ENCODE assay signal across 9 cellular contexts in the genomic region with DNA sequence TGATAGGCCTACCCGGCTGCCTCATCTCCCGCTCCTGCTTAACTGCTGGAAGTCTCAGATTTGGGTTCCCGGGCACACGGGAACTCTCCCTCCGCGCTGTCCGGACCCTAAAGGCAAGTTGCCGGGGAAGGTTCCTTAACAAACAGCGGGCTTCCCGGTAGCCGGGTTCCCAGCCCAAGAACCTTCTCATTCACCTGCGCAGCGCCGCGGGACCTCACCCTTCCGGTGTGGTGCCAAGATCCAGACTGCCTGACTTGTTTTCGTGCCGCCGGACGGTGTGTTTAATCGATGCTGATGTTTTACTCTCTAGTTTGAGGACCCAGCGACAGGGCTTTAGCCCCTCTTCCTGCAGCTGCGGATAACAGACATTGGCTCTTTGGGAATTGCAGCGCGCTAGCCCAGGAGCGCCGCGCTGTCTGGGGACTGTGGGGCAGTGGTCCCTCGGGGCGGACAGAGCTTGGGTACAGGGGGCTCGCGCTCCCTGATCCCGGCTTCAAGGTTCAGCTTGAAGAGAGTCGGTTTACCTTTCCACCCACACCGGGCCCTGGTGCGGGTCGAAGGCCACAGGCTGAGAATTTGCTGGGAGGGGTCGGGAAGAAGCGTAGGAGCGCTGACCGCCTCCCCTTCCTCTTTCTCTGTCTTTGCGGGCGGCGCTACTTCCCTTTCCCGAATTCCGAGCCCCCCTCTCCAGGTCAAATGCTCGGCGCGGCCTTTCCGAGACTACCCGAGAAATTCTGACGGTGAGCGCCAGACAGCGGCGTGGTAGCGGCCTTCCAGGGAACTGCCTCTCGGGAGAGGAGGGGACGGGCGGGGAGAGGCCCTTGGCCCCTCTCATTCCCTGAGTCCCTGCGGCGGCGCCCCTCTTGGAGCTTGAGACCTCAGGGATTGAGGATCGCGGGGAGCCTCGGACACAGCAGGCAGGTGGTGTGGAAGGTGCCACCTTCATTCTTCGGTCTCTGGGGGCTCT. TPM values are rescaled to one million over a fixed set of nuclear protein-coding genes. Genes with fewer than 3 reads are reported as not detected.
DNase-seq lines count a peak whose midpoint lies in the region; ATAC-seq and TF ChIP-seq lines count a peak whose summit lies in the region.
"Had no signal": no experiment of that assay in that cellular context is flagged by ENCODE, and none has a peak within 500 bp of the region (broad histone marks: within the 10 kb centered on the region; RNA-seq: fewer than 3 reads in every experiment).

No MANE protein-coding gene starts in this region.

- H3K4me3 Mint-ChIP-seq in H9 = peak overlapping the region; percentile 88
- H3K4me3 Mint-ChIP-seq in activated naive CD8-positive, alpha-beta T cell treated with anti-CD3 and anti-CD28 coated beads, Interleukin-2, amount 10 ng/mL, durations not matched to agents 7 days and 5 days = peak overlapping the region; percentile 67

- TF ChIP-seq POLR2A in gastrocnemius medialis (IDR thresholded peaks at IDR 0.05) = no peak
- no peak for TF ChIP-seq POLR2A in ovary (IDR thresholded peaks at IDR 0.05)
- TF ChIP-seq POLR2A in GM18505 (IDR thresholded peaks at IDR 0.05; ENCODE audit: borderline replicate concordance, extremely low read depth, insufficient read depth, insufficient read length) = no peak

- H3K27ac Mint-ChIP-seq in H9 = no peak overlapping the region
- H3K27ac Mint-ChIP-seq in activated naive CD8-positive, alpha-beta T cell treated with anti-CD3 and anti-CD28 coated beads, Interleukin-2, amount 10 ng/mL, durations not matched to agents 7 days and 5 days = no peak overlapping the region

- TF ChIP-seq CTCF in H9 (conservative IDR thresholded peaks at IDR 0.05) = peak; percentile 23; the same call in 1 of the 3 replicates
- no peak for TF ChIP-seq CTCF in gastrocnemius medialis (IDR thresholded peaks at IDR 0.05 in 4 of 5, conservative IDR thresholded peaks at IDR 0.05 in 1 of 5)
- no peak for TF ChIP-seq CTCF in ovary (IDR thresholded peaks at IDR 0.05)

- H3K27me3 Mint-ChIP-seq in H9 (ENCODE audit: low read depth) = peaks cover 68% of the 10 kb centered on the region
- H3K27me3 Mint-ChIP-seq in activated naive CD8-positive, alpha-beta T cell treated with anti-CD3 and anti-CD28 coated beads, Interleukin-2, amount 10 ng/mL, durations not matched to agents 7 days and 5 days = peaks cover 47% of the 10 kb centered on the region

- no CpG with 5 or more reads among the region's 66 CpGs for WGBS in H9 (ENCODE audit: extremely low coverage, insufficient read length, low lambda C conversion rate)
- WGBS in ovary, 3 donors = 2 to 3% (median 2%) methylated on average over 66 of the region's 66 CpGs

- intact Hi-C loops in gastrocnemius medialis (cut with DNase I; ENCODE audit: low total_unique reads) (no loop called here), ovary (cut with DNase I) (no loop called here)

- H2AK5ac ChIP-seq in H9 (ENCODE audit: insufficient read length, low read length) = no peak overlapping the region

- peaks cover 0 to 1% (median 0%) of the 10 kb centered on the region in 3 experiments; a peak in 1 of 7 replicates for H3K36me3 Mint-ChIP-seq in H9 (ENCODE audit: insufficient read depth in 1 of 3, low read depth in 3 of 3)
- H3K36me3 Mint-ChIP-seq in activated naive CD8-positive, alpha-beta T cell treated with anti-CD3 and anti-CD28 coated beads, Interleukin-2, amount 10 ng/mL, durations not matched to agents 7 days and 5 days = no peaks in the 10 kb centered on the region

- H3K4ac ChIP-seq in H9 (ENCODE audit: low read depth, low read length) = no peak overlapping the region

- H3K9me3 ChIP-seq in H9 (ENCODE audit: control insufficient read depth, low read depth, low read length) (no peaks in the 10 kb centered on the region), gastrocnemius medialis (no peaks in the 10 kb centered on the region), ovary (no peaks in the 10 kb centered on the region)

- H2BK12ac ChIP-seq in H9 (ENCODE audit: insufficient read length, low read depth, low read length) = no peak overlapping the region

- DNase-seq in H9 (peak; percentile 50), gastrocnemius medialis (no peak), ovary (no peak), NCI-H510A treated with DMSO at 0.1 percent for 48 hours (lab: John Stamatoyannopoulos, UW) (no peak)
- DNase-seq in activated naive CD8-positive, alpha-beta T cell treated with anti-CD3 and anti-CD28 coated beads, Interleukin-2, amount 10 ng/mL, durations not matched to agents 7 days and 5 days = peak; percentile 42

- no peak overlapping the region for H3K27ac ChIP-seq in H9 (ENCODE audit: insufficient read length, low read depth, low read length)
- H3K27ac ChIP-seq in gastrocnemius medialis = no peak overlapping the region
- H3K27ac ChIP-seq in ovary = no peak overlapping the region

- no peak overlapping the region for H3K23ac ChIP-seq in H9 (ENCODE audit: insufficient read length, low read depth, low read length)

- peaks cover 28% of the 10 kb centered on the region; the same call in 1 of the 2 replicates for H3K27me3 ChIP-seq in H9 (ENCODE audit: insufficient read depth, low read length)
- H3K27me3 ChIP-seq in gastrocnemius medialis = peaks cover 35 to 48% (median 47%) of the 10 kb centered on the region in 3 donors
- no peaks in the 10 kb centered on the region for H3K27me3 ChIP-seq in ovary

- H4K5ac ChIP-seq in H9 (ENCODE audit: insufficient read length, low read depth, low read length) = no peak overlapping the region

- no peak overlapping the region for H2BK20ac ChIP-seq in H9 (ENCODE audit: low read depth, low read length, poor library complexity, severe bottlenecking)

- H3K79me1 ChIP-seq in H9 (ENCODE audit: insufficient read depth, low read depth, low read length, poor library complexity, severe bottlenecking) = no peaks in the 10 kb centered on the region

- no peak overlapping the region for H2BK120ac ChIP-seq in H9 (ENCODE audit: low read depth, low read length, poor library complexity, severe bottlenecking)

- H3K79me2 ChIP-seq in H9 (ENCODE audit: insufficient read depth, low read length) = no peaks in the 10 kb centered on the region

- H3K9me3 Mint-ChIP-seq in H9 = peaks cover 8 to 9% of the 10 kb centered on the region in 2 experiments; a peak in 4 of 5 replicates
- H3K9me3 Mint-ChIP-seq in activated naive CD8-positive, alpha-beta T cell treated with anti-CD3 and anti-CD28 coated beads, Interleukin-2, amount 10 ng/mL, durations not matched to agents 7 days and 5 days = peaks cover 5% of the 10 kb centered on the region

- no peak overlapping the region for H4K91ac ChIP-seq in H9 (ENCODE audit: insufficient read length, low read depth, low read length)

- peaks cover 16% of the 10 kb centered on the region in 2 experiments for H3K4me1 Mint-ChIP-seq in H9
- H3K4me1 Mint-ChIP-seq in activated naive CD8-positive, alpha-beta T cell treated with anti-CD3 and anti-CD28 coated beads, Interleukin-2, amount 10 ng/mL, durations not matched to agents 7 days and 5 days = peaks cover 7% of the 10 kb centered on the region

- in situ Hi-C loops in gastrocnemius medialis (cut with MboI; ENCODE audit: low sequenced_read_pairs in 4 of 4) = loop anchor here in 1 of 4 donors (10.0 kb wide), 1 partner anchor 471 kb away; no protein-coding TSS in a partner anchor

- H3K56ac ChIP-seq in H9 (ENCODE audit: insufficient read length, low read depth, low read length) = no peak overlapping the region

- H3K18ac ChIP-seq in H9 (ENCODE audit: insufficient read length, low read depth, low read length) = no peak overlapping the region

- no peak overlapping the region for H2BK5ac ChIP-seq in H9 (ENCODE audit: insufficient read length, low read length)

- POLR2A ChIA-PET in activated naive CD8-positive, alpha-beta T cell treated with anti-CD3 and anti-CD28 coated beads, Interleukin-2, amount 10 ng/mL, durations not matched to agents 7 days and 5 days (lab: Charles Lee) = no interaction called here

- peak overlapping the region; percentile 85 for H3K4me2 ChIP-seq in H9 (ENCODE audit: insufficient read depth, insufficient read length, low read length)

- H3K14ac ChIP-seq in H9 (ENCODE audit: insufficient read depth, low read length) = no peak overlapping the region

- no peaks in the 10 kb centered on the region for H4K20me1 ChIP-seq in H9 (ENCODE audit: control insufficient read depth, insufficient read depth, insufficient read length)

- H3K4me3 ChIP-seq in iPS-11a (ENCODE audit: low read depth, low read length) = peak overlapping the region; percentile 72
- H3K4me3 ChIP-seq in gastrocnemius medialis = peak overlapping the region; percentile 14 to 43 (median 38)
- no peak overlapping the region for H3K4me3 ChIP-seq in ovary

- H3K23me2 ChIP-seq in H9 (ENCODE audit: insufficient read length, low read depth, low read length, poor library complexity, severe bottlenecking) = peaks cover 12% of the 10 kb centered on the region

- H4K8ac ChIP-seq in H9 (replicated peaks; ENCODE audit: insufficient read length, low read depth, low read length) = no peak overlapping the region

- H3K9ac ChIP-seq in H9 (ENCODE audit: extremely low read depth, insufficient read length, low read length) = no peak overlapping the region

- ATAC-seq in activated naive CD8-positive, alpha-beta T cell treated with anti-CD3 and anti-CD28 coated beads, Interleukin-2, amount 10 ng/mL, durations not matched to agents 7 days and 5 days (ENCODE audit: low read depth) = no peak
- ATAC-seq in gastrocnemius medialis = no peak
- no peak for ATAC-seq in HG03039 (IDR thresholded peaks at IDR 0.05; ENCODE audit: unreplicated experiment)
- no peak for ATAC-seq in GM18505 (IDR thresholded peaks at IDR 0.05; ENCODE audit: unreplicated experiment)
- ATAC-seq: Panc1 had no signal

- H2AFZ ChIP-seq in H9 (ENCODE audit: low read length) = no peak overlapping the region

- H3K4me1 ChIP-seq in H9 (ENCODE audit: insufficient read depth, low read length) (no peaks in the 10 kb centered on the region; the same call in 1 of the 2 replicates), gastrocnemius medialis (peaks cover 0 to 10% of the 10 kb centered on the region in 2 donors), ovary (ENCODE audit: insufficient read depth) (no peaks in the 10 kb centered on the region)

- H3K36me3 ChIP-seq in gastrocnemius medialis = no peaks in the 10 kb centered on the region
- H3K36me3 ChIP-seq in ovary = no peaks in the 10 kb centered on the region

- H3T11ph ChIP-seq in H9 (ENCODE audit: low read length) = no peak overlapping the region

- no peak for TF ChIP-seq EP300 in ovary (IDR thresholded peaks at IDR 0.05)

- no peak overlapping the region for H2BK15ac ChIP-seq in H9 (ENCODE audit: low read depth, low read length)

RNA-seq across cellular contexts. Expression of a gene that starts 17.2 kb away (rescaled TPM):
- total RNA-seq in H9 (2021) (26.4 and 27.3 TPM in 2 replicates), gastrocnemius medialis (10 to 100 TPM in 1 of 4 donors, 1 to 10 TPM in 3; 7.1 to 13.2 (median 9.5) TPM), ovary (10 to 100 TPM; 10.9 to 17.5 (median 15.5) TPM)
- total RNA-seq in activated naive CD8-positive, alpha-beta T cell treated with anti-CD3 and anti-CD28 coated beads, Interleukin-2, amount 10 ng/mL, durations not matched to agents 7 days and 5 days = 10 to 100 TPM; 28.3 to 31.7 TPM
- polyA plus RNA-seq in ovary = 10 to 100 TPM in 1 of 2 donors, 1 to 10 TPM in 1; 8.5 to 18.2 TPM

RNA-seq across cellular contexts. Expression of a gene that starts 45.5 kb away (rescaled TPM):
- total RNA-seq in H9 (2021) = 34.5 and 39.1 TPM in 2 replicates
- 10 to 100 TPM; 13.6 to 14.5 TPM for total RNA-seq in activated naive CD8-positive, alpha-beta T cell treated with anti-CD3 and anti-CD28 coated beads, Interleukin-2, amount 10 ng/mL, durations not matched to agents 7 days and 5 days
- total RNA-seq in gastrocnemius medialis = 10 to 100 TPM in 1 of 4 donors, 1 to 10 TPM in 3; 5.1 to 10.8 (median 8.7) TPM
- total RNA-seq in ovary = 10 to 100 TPM; 15.2 to 41.2 (median 32.8) TPM
- polyA plus RNA-seq in ovary = 10 to 100 TPM; 14.2 to 16.5 TPM

Comparison
In these comparisons a context has a peak if more than half of its experiments do, and no peak if none do; other contexts are left out.
1. DNase-seq: peak in H9 (single experiment) and activated naive CD8-positive, alpha-beta T cell treated with anti-CD3 and anti-CD28 coated beads, Interleukin-2, amount 10 ng/mL, durations not matched to agents 7 days and 5 days (single experiment); none in gastrocnemius medialis (0 of 2), ovary (0 of 5) and NCI-H510A treated with DMSO at 0.1 percent for 48 hours (single experiment).